Comparison of ENCODE assay signal across 9 cellular contexts in the genomic region with DNA sequence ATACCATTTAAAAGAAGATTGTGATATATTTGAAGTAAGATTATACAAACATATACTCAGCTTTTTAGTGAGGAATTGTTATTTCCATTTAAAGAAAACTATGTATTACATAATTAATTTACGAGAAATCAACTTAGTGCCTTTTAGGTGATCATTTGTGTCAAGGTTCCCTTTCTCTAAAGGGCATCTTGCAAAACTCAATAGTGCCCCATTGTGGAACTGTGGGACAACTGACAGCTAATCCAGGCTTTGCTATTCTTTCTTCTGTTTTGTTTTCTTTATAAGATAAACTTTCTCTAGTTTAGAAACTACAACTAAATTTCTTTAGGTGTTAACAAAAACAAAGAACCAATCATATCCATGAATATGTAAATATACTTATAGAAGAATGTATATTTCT. TPM values are rescaled to one million over a fixed set of nuclear protein-coding genes. Genes with fewer than 3 reads are reported as not detected.
A peak's percentile ranks its signal among the peaks of the same experiment; 100 is the strongest.
DNase-seq lines count a peak whose midpoint lies in the region; ATAC-seq and TF ChIP-seq lines count a peak whose summit lies in the region.
"Had no signal": no experiment of that assay in that cellular context is flagged by ENCODE, and none has a peak within 500 bp of the region (broad histone marks: within the 10 kb centered on the region; RNA-seq: fewer than 3 reads in every experiment).

No MANE protein-coding gene starts in this region.

- no peaks in the 10 kb centered on the region for H4K20me1 ChIP-seq in mammary epithelial cell (ENCODE audit: insufficient read depth, low read length)

- H3K4me3 Mint-ChIP-seq in mesothelial cell of epicardium = no peak overlapping the region
- no peak overlapping the region for H3K4me3 Mint-ChIP-seq in activated T-cell treated with anti-CD3 and anti-CD28 coated beads, Interleukin-2, amount 50 U/mL, for 4 hours
- H3K4me3 Mint-ChIP-seq: T-cell had no signal

- H3K79me2 ChIP-seq in mammary epithelial cell (ENCODE audit: insufficient read depth, low read length) = no peaks in the 10 kb centered on the region

- H2AFZ ChIP-seq in mammary epithelial cell (ENCODE audit: low read depth, low read length) = no peak overlapping the region

- no peaks in the 10 kb centered on the region for H3K9me3 Mint-ChIP-seq in mesothelial cell of epicardium
- H3K9me3 Mint-ChIP-seq in activated T-cell treated with anti-CD3 and anti-CD28 coated beads, Interleukin-2, amount 50 U/mL, for 4 hours = no peaks in the 10 kb centered on the region
- H3K9me3 Mint-ChIP-seq: T-cell had no signal

- intact Hi-C loops in mammary epithelial cell (cut with micrococcal nuclease) = loop anchor here (10.0 kb wide), 1 partner anchor 697 kb away; no protein-coding TSS in a partner anchor

- 7% methylated on average over 1 of the region's 1 CpG for WGBS in mammary epithelial cell (ENCODE audit: low coverage, missing lambda C conversion rate)

- no peaks in the 10 kb centered on the region for H3K4me1 ChIP-seq in mammary epithelial cell (ENCODE audit: insufficient read depth, low read length)

- no peak overlapping the region for H3K27ac ChIP-seq in mammary epithelial cell (ENCODE audit: insufficient read depth, low read depth, low read length)

- DNase-seq in EH (ENCODE audit: low read depth) (peak; percentile 70), mammary epithelial cell (peak; percentile 20), mesothelial cell of epicardium (ENCODE audit: low spot score in 2 of 2, unreplicated experiment in 2 of 2) (no peak), NCI-H2081 (lab: John Stamatoyannopoulos, UW) (no peak), activated gamma-delta T cell treated with Interleukin-2 at 50 U/mL for 16 hours (no peak)
- no peak for DNase-seq in activated T-cell treated with anti-CD3 and anti-CD28 coated beads, Interleukin-2, amount 50 U/mL, for 4 hours
- DNase-seq: T-cell had no signal

- no peaks in the 10 kb centered on the region for H3K27me3 Mint-ChIP-seq in mesothelial cell of epicardium (ENCODE audit: low read depth)
- peaks cover 20% of the 10 kb centered on the region for H3K27me3 Mint-ChIP-seq in activated T-cell treated with anti-CD3 and anti-CD28 coated beads, Interleukin-2, amount 50 U/mL, for 4 hours (ENCODE audit: low read depth)

- dilution Hi-C loops in mammary epithelial cell (cut with HindIII; ENCODE audit: low sequenced_read_pairs) = no loop called here

- CTCF ChIA-PET in mammary epithelial cell (lab: Charles Lee; ENCODE audit: low non-redundant PET) = interaction anchor here (0.6 kb wide), 3 partner anchors 10 to 234 kb away, joined by 3 to 5 read pairs (median 4); no protein-coding TSS in a partner anchor

- H3K27ac Mint-ChIP-seq in mesothelial cell of epicardium = peak overlapping the region; percentile 55
- H3K27ac Mint-ChIP-seq: T-cell had no signal

- H3K36me3 ChIP-seq in mammary epithelial cell (ENCODE audit: insufficient read depth, low read length) = no peaks in the 10 kb centered on the region

- BruUV-seq in mammary epithelial cell (replicated peaks; lab: Mats Ljungman, UMichigan) = no TSS peak

- no peak overlapping the region for H3K4me2 ChIP-seq in mammary epithelial cell (ENCODE audit: insufficient read depth, low read depth, low read length)

- H3K36me3 Mint-ChIP-seq in mesothelial cell of epicardium = no peaks in the 10 kb centered on the region
- H3K36me3 Mint-ChIP-seq in activated T-cell treated with anti-CD3 and anti-CD28 coated beads, Interleukin-2, amount 50 U/mL, for 4 hours (ENCODE audit: insufficient read depth) = no peaks in the 10 kb centered on the region
- H3K36me3 Mint-ChIP-seq: T-cell had no signal

- no peak for ATAC-seq in activated T-cell treated with anti-CD3 and anti-CD28 coated beads, Interleukin-2, amount 50 U/mL, for 4 hours
- ATAC-seq in GM18907 (IDR thresholded peaks at IDR 0.05; ENCODE audit: unreplicated experiment) = no peak
- ATAC-seq: T-cell had no signal

- in situ Hi-C loops in mammary epithelial cell (cut with MboI; ENCODE audit: low sequenced_read_pairs in 2 of 2) = loop anchor here in 1 of 2 donors (25.0 kb wide), 1 partner anchor 335 kb away; no protein-coding TSS in a partner anchor

- peaks cover 48% of the 10 kb centered on the region for H3K4me1 Mint-ChIP-seq in mesothelial cell of epicardium
- H3K4me1 Mint-ChIP-seq in activated T-cell treated with anti-CD3 and anti-CD28 coated beads, Interleukin-2, amount 50 U/mL, for 4 hours (ENCODE audit: low read depth) = peaks cover 4% of the 10 kb centered on the region

- H3K9ac ChIP-seq in mammary epithelial cell (ENCODE audit: insufficient read depth, low read length) = no peak overlapping the region

- TF ChIP-seq CTCF in LNCAP (IDR thresholded peaks at IDR 0.05) (peak; percentile 55), mammary epithelial cell (conservative IDR thresholded peaks at IDR 0.05 in 1 of 2, IDR thresholded peaks at IDR 0.05 in 1 of 2; ENCODE audit: extremely low read depth in 1 of 2, insufficient read depth in 1 of 2, low read depth in 1 of 2, low read length in 2 of 2) (peak; percentile 56 to 57), mesothelial cell of epicardium (IDR thresholded peaks at IDR 0.05; ENCODE audit: unreplicated experiment) (no peak)

- no peaks in the 10 kb centered on the region for H3K9me3 ChIP-seq in mammary epithelial cell (replicated peaks; ENCODE audit: insufficient read depth, low read length)

- no peak overlapping the region for H3K4me3 ChIP-seq in mammary epithelial cell (replicated peaks in 1 of 3; ENCODE audit: insufficient read depth in 1 of 3, low read depth in 2 of 3, low read length in 3 of 3)

- H3K27me3 ChIP-seq in mammary epithelial cell (ENCODE audit: insufficient read depth, low read length) = no peaks in the 10 kb centered on the region

RNA-seq across cellular contexts. Expression of a gene that starts 24.3 kb away (rescaled TPM):
- under 1 TPM in 1 of 2 donors, not detected in 1; 0.67 TPM for total RNA-seq in mammary epithelial cell
- polyA plus RNA-seq in mammary epithelial cell = 0.08 TPM
- not detected for polyA minus RNA-seq in mammary epithelial cell
- total RNA-seq in mesothelial cell of epicardium = 0.45 to 0.78 TPM (median 0.73 TPM) in 3 replicates
- not detected for total RNA-seq in activated T-cell treated with anti-CD3 and anti-CD28 coated beads, Interleukin-2, amount 50 U/mL, for 4 hours

Comparison
In these comparisons a context has a peak if more than half of its experiments do, and no peak if none do; other contexts are left out.
1. DNase-seq: peak in EH (single experiment) and mammary epithelial cell (single experiment); none in mesothelial cell of epicardium (0 of 2), NCI-H2081 (0 of 2), activated T-cell treated with anti-CD3 and anti-CD28 coated beads, Interleukin-2, amount 50 U/mL, for 4 hours (single experiment) and activated gamma-delta T cell treated with Interleukin-2 at 50 U/mL for 16 hours (single experiment).